7 cellular contexts compared by ENCODE assay signal in the genomic region with DNA sequence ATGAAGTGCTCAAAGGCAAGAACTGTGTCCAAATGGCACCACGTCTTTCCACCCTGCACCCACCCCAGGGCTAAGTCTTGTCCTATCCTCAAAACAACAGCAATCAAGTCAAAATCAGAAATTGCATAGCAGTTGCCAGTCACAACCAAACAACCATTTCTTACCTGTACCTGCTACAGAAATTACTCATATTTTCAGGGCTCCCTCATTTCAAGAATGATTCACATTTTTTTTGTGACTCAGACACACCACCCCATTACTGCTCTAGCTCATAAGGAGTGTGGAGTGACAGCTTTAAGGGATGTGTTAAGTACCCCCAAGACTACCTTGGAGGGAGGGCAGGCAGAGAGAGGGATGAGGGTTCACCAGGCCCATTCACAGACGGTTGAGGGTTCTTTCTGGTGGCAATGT.
DNase-seq lines count a peak whose midpoint lies in the region; ATAC-seq and TF ChIP-seq lines count a peak whose summit lies in the region.

No MANE protein-coding gene starts in this region.

- ATAC-seq in GM18519 (IDR thresholded peaks at IDR 0.05; ENCODE audit: low FRiP score, unreplicated experiment) (peak; percentile 51), HG02588 (IDR thresholded peaks at IDR 0.05; ENCODE audit: unreplicated experiment) (peak; percentile 81), GM19467 (IDR thresholded peaks at IDR 0.05; ENCODE audit: unreplicated experiment) (no peak)

- peaks cover 26% of the 10 kb centered on the region for H3K4me1 Mint-ChIP-seq in Calu3 (ENCODE audit: low read depth, unreplicated experiment)

- no peak for TF ChIP-seq CTCF in Calu3 (IDR thresholded peaks at IDR 0.05; ENCODE audit: unreplicated experiment)

- H3K9me3 Mint-ChIP-seq in Calu3 (ENCODE audit: low read depth, unreplicated experiment), result no peaks in the 10 kb centered on the region

- intact Hi-C loops in Calu3 (cut with micrococcal nuclease; ENCODE audit: unreplicated experiment), result no loop called here

- no peaks in the 10 kb centered on the region for H3K27me3 Mint-ChIP-seq in Calu3 (ENCODE audit: unreplicated experiment)

- CTCF ChIA-PET in Calu3 (lab: Charles Lee), result no interaction called here

- H3K27ac Mint-ChIP-seq in Calu3 (ENCODE audit: unreplicated experiment), result no peak overlapping the region

- no peak overlapping the region for H3K4me3 Mint-ChIP-seq in Calu3 (ENCODE audit: low read depth, unreplicated experiment)

- peak; percentile 16 for DNase-seq in activated CD4-positive, CD25-positive, alpha-beta regulatory T cell treated with anti-CD3 and anti-CD28 coated beads, Interleukin-2, amount 50 U/mL, for 16 hours (ENCODE audit: low read depth, low spot score)
- peak in 2 of 3 donors; percentile 37 to 52 for DNase-seq in stimulated activated CD4-positive, alpha-beta T cell treated with anti-CD3 and anti-CD28 coated beads, Interleukin-12 subunit alpha, Interleukin-12 subunit beta, amount 100 ng/mL, for 48 hours (ENCODE audit: low read depth in 2 of 3, low spot score in 1 of 3)
- DNase-seq in Calu3 (no peak), NCI-H446 (lab: John Stamatoyannopoulos, UW) (no peak)

- no TSS peak for BruUV-seq in Calu3 (replicated peaks; lab: Mats Ljungman, UMichigan)

- no peaks in the 10 kb centered on the region for H3K36me3 Mint-ChIP-seq in Calu3 (ENCODE audit: insufficient read depth, unreplicated experiment)

Comparison
In these comparisons a context has a peak if more than half of its experiments do, and no peak if none do; other contexts are left out.
1. DNase-seq: peak in activated CD4-positive, CD25-positive, alpha-beta regulatory T cell treated with anti-CD3 and anti-CD28 coated beads, Interleukin-2, amount 50 U/mL, for 16 hours (single experiment) and stimulated activated CD4-positive, alpha-beta T cell treated with anti-CD3 and anti-CD28 coated beads, Interleukin-12 subunit alpha, Interleukin-12 subunit beta, amount 100 ng/mL, for 48 hours (2 of 3); none in Calu3 (single experiment) and NCI-H446 (0 of 2).